ENCODE assay signal across 24 cellular contexts in the genomic region with DNA sequence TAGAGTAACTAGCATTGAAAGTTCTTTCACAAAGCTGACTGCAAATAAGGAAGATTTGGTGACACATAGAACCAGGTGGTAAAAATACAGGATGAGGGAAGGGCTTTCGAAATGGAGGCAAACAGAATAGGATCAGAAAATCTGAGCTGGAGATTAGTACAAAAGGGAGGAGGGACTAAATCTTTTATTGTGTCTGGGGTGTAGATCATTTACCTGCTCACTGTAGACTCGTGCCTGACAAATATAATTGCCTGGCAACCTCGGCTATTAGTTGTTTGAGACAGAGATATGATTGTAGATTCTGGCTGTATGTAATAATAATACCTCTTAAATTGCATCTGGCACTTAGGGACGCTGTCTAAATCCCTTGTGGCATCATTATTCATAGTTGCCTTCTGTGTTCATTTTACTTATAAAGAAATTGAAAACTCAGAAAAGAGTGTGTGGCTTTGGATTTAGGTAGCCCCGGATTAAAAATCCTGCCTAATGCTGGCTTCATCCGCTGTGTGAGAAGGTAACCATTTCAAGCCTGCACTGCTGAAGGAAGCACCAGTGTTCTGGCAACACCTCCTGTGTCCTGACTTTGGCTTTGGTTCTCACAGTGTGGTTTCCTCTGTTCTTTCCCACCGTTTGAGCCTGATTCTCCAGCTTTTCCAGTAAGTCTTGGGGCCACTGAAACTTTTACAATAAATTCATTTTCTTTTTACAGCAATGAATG. TPM values are rescaled to one million over a fixed set of nuclear protein-coding genes. Genes with fewer than 3 reads are reported as not detected.
A peak's percentile ranks its signal among the peaks of the same experiment; 100 is the strongest.
DNase-seq lines count a peak whose midpoint lies in the region; ATAC-seq, FAIRE-seq and TF ChIP-seq lines count a peak whose summit lies in the region.
"Had no signal": no experiment of that assay in that cellular context is flagged by ENCODE, and none has a peak within 500 bp of the region (broad histone marks: within the 10 kb centered on the region; RNA-seq: fewer than 3 reads in every experiment).

No MANE protein-coding gene starts in this region.

- ATAC-seq in PC-3 (no peak), pancreas (peak; percentile 50 to 72 (median 58)), HG03045 (IDR thresholded peaks at IDR 0.05; ENCODE audit: unreplicated experiment) (no peak)
- ATAC-seq: naive thymus-derived CD8-positive, alpha-beta T cell had no signal

- H3K27me3 ChIP-seq in PC-3 (ENCODE audit: low read length) = no peaks in the 10 kb centered on the region
- no peaks in the 10 kb centered on the region for H3K27me3 ChIP-seq in pancreas
- peaks cover 6% of the 10 kb centered on the region for H3K27me3 ChIP-seq in osteoblast (ENCODE audit: insufficient read depth, low read length)
- H3K27me3 ChIP-seq: transverse colon had no signal

- 14 to 17% methylated on average over 7 of the region's 7 CpGs for WGBS in pancreas, 2 donors

- intact Hi-C loops in PC-3 (cut with micrococcal nuclease) = no loop called here
- intact Hi-C loops in pancreas (cut with DNase I) = no loop called here

- TF ChIP-seq CTCF in PC-3 (conservative IDR thresholded peaks at IDR 0.05; ENCODE audit: low read depth, low read length) (no peak), pancreas (IDR thresholded peaks at IDR 0.05) (no peak), osteoblast (IDR thresholded peaks at IDR 0.05; ENCODE audit: extremely low read depth, low read depth, low read length) (no peak)

- H3K9ac ChIP-seq in PC-3 (ENCODE audit: low read length) = no peak overlapping the region

- FAIRE-seq in pancreas (lab: Jason Lieb, UNC) = no peak

- H3K4me1 ChIP-seq in PC-3 (ENCODE audit: insufficient read depth, low read length) (no peaks in the 10 kb centered on the region), pancreas (peaks cover 0 to 4% (median 0%) of the 10 kb centered on the region in 3 donors), osteoblast (ENCODE audit: insufficient read depth, low read length) (no peaks in the 10 kb centered on the region)
- H3K4me1 ChIP-seq: Caco-2 had no signal

- no peaks in the 10 kb centered on the region for H3K79me2 ChIP-seq in PC-3 (ENCODE audit: low read length)
- H3K79me2 ChIP-seq in osteoblast (ENCODE audit: insufficient read depth, low read length) = no peaks in the 10 kb centered on the region

- H3K27ac ChIP-seq in PC-3 (ENCODE audit: low read length) (no peak overlapping the region), pancreas (no peak overlapping the region), osteoblast (ENCODE audit: low read depth, low read length) (no peak overlapping the region)
- H3K27ac ChIP-seq: cardiac muscle cell had no signal

- no TSS peak for BruUV-seq in PC-3 (replicated peaks; lab: Mats Ljungman, UMichigan)

- POLR2A ChIA-PET in PC-3 (lab: Charles Lee; ENCODE audit: unreplicated experiment) = interaction anchor here (0.7 kb wide), 1 partner anchor 18 kb away, joined by 5 read pairs; no protein-coding TSS in a partner anchor

- CTCF ChIA-PET in PC-3 (lab: Charles Lee) = no interaction called here

- H3K9me3 ChIP-seq in PC-3 (ENCODE audit: low read length) (no peaks in the 10 kb centered on the region), pancreas (no peaks in the 10 kb centered on the region), osteoblast (ENCODE audit: low read depth, low read length) (no peaks in the 10 kb centered on the region)
- H3K9me3 ChIP-seq: Caco-2, HAP-1, transverse colon had no signal

- H3K36me3 ChIP-seq in PC-3 (ENCODE audit: low read depth, low read length) = no peaks in the 10 kb centered on the region
- no peaks in the 10 kb centered on the region for H3K36me3 ChIP-seq in pancreas
- H3K36me3 ChIP-seq in osteoblast (ENCODE audit: insufficient read depth, low read length) = no peaks in the 10 kb centered on the region
- H3K36me3 ChIP-seq: cardiac muscle cell, HAP-1, transverse colon had no signal

- no peaks in the 10 kb centered on the region for H4K20me1 ChIP-seq in PC-3 (ENCODE audit: low read length)
- H4K20me1 ChIP-seq in osteoblast (ENCODE audit: insufficient read depth, low read length) = no peaks in the 10 kb centered on the region

- no peak overlapping the region for H3K4me3 ChIP-seq in PC-3 (ENCODE audit: low read length)
- H3K4me3 ChIP-seq in pancreas = no peak overlapping the region
- H3K4me3 ChIP-seq in osteoblast (ENCODE audit: insufficient read depth, low read length) = no peak overlapping the region
- H3K4me3 ChIP-seq: cardiac muscle cell, HAP-1 had no signal

- DNase-seq in NCI-H1105 (lab: John Stamatoyannopoulos, UW) = peak; percentile 21
- peak; percentile 73 for DNase-seq in NCI-H2107 treated with DMSO at 0.1 percent for 48 hours (lab: John Stamatoyannopoulos, UW; ENCODE audit: unreplicated experiment)
- DNase-seq in PC-3 = no peak
- no peak for DNase-seq in pancreas
- no peak for DNase-seq in DMS53 treated with DMSO at 0.1 percent for 48 hours (lab: John Stamatoyannopoulos, UW; ENCODE audit: unreplicated experiment)
- no peak for DNase-seq in osteoblast (ENCODE audit: insufficient read length, low spot score, missing footprints)
- DNase-seq: activated CD4-positive, alpha-beta T cell treated with anti-CD3 and anti-CD28 coated beads, Interleukin-2, amount 50 U/mL, for 4 hours; activated gamma-delta T cell treated with Interleukin-2 at 50 U/mL for 16 hours; amniotic stem cell; erythroblast; foreskin melanocyte; GDM1; mesendoderm; naive thymus-derived CD8-positive, alpha-beta T cell; NCI-H446; Right ventricle myocardium superior; stimulated activated CD4-positive, alpha-beta T cell treated with anti-CD3 and anti-CD28 coated beads, Interleukin-1b, Interleukin-23, amount 100 ng/mL, for 48 hours; stimulated activated naive CD4-positive, alpha-beta T cell treated with Interleukin-2 at 50 U/mL for 16 hours; T-helper 1 cell; transverse colon had no signal

- H3K4me2 ChIP-seq in PC-3 (ENCODE audit: low read length) = no peak overlapping the region
- H3K4me2 ChIP-seq in osteoblast (ENCODE audit: insufficient read depth, low read length) = no peak overlapping the region

- no peaks in the 10 kb centered on the region for H3F3A ChIP-seq in PC-3 (ENCODE audit: low read length, unreplicated experiment)

- peak overlapping the region; percentile 39 for H2AFZ ChIP-seq in PC-3 (ENCODE audit: low read length)
- no peak overlapping the region for H2AFZ ChIP-seq in osteoblast (ENCODE audit: low read length)

- no peaks in the 10 kb centered on the region for H3K9me2 ChIP-seq in PC-3 (replicated peaks; ENCODE audit: low read length)

RNA-seq across cellular contexts. Expression of a gene that starts 25.0 kb away (rescaled TPM):
- total RNA-seq in PC-3 (2014; rRNA removed) = 13.0 and 15.7 TPM in 2 replicates
- 10 to 100 TPM in 3 of 6 donors, 1 to 10 TPM in 3; 7.6 to 12.7 (median 10.2) TPM for total RNA-seq in pancreas
- 1 to 10 TPM; 4.4 to 5.1 TPM for polyA plus RNA-seq in pancreas
- 0.29 TPM in 1 of 2 replicates, not detected in the other for total RNA-seq in osteoblast
- total RNA-seq: cardiac muscle cell had no signal

RNA-seq across cellular contexts. Expression of a gene that starts 46.2 kb away (rescaled TPM):
- total RNA-seq in PC-3 (2014; rRNA removed) (29.0 and 31.8 TPM in 2 replicates), pancreas (100 to 1,000 TPM in 3 of 6 donors, 10 to 100 TPM in 3; 89.0 to 119 (median 100) TPM), osteoblast (31.5 and 34.2 TPM in 2 replicates)
- polyA plus RNA-seq in pancreas = 10 to 100 TPM; 23.6 to 96.5 TPM

Comparison
In these comparisons a context has a peak if more than half of its experiments do, and no peak if none do; other contexts are left out.
1. DNase-seq: peak in NCI-H1105 (single experiment) and NCI-H2107 treated with DMSO at 0.1 percent for 48 hours (single experiment); none in PC-3 (single experiment), pancreas (0 of 6), DMS53 treated with DMSO at 0.1 percent for 48 hours (single experiment) and osteoblast (single experiment).
2. ATAC-seq: peak in pancreas (4 of 4); none in PC-3 (single experiment) and HG03045 (single experiment).